In genomic region chr15:82848201-82848993, GRCh38 we compare ENCODE assay signal across 20 cellular contexts. TPM values are rescaled to one million over a fixed set of nuclear protein-coding genes. Genes with fewer than 3 reads are reported as not detected.
"Had no signal": no experiment of that assay in that cellular context is flagged by ENCODE, and none has a peak within 500 bp of the region (broad histone marks: within the 10 kb centered on the region; RNA-seq: fewer than 3 reads in every experiment).

No MANE protein-coding gene starts in this region.

- H3K27me3 ChIP-seq: esophagus squamous epithelium, gastroesophageal sphincter, upper lobe of left lung had no signal

- DNase-seq: activated CD4-positive, alpha-beta T cell treated with anti-CD3 and anti-CD28 coated beads for 1 hour; activated naive CD8-positive, alpha-beta T cell treated with anti-CD3 and anti-CD28 coated beads for 36 hours; esophagus squamous epithelium; left cardiac atrium; naive thymus-derived CD4-positive, alpha-beta T cell; retina; stimulated activated CD4-positive, alpha-beta T cell treated with anti-CD3 and anti-CD28 coated beads, Interleukin-2, amount 100 ng/mL, for 48 hours; stimulated activated CD8-positive, alpha-beta memory T cell treated with anti-CD3 and anti-CD28 coated beads, Interleukin-4, amount 100 ng/mL, for 48 hours; stimulated activated naive B cell treated with anti-CD40 and anti-IgM and Interleukin-4, amounts not matched to agents 10 μg/mL and 1 μg/mL and 100 μg/mL, for 72 hours had no signal

- H3K27ac Mint-ChIP-seq: activated naive CD8-positive, alpha-beta T cell treated with anti-CD3 and anti-CD28 coated beads for 36 hours; activated T-helper 1 cell treated with anti-CD3 and anti-CD28 coated beads, Interleukin-12 subunit alpha, Interleukin-12 subunit beta, Interleukin-2, Interleukin-4 antibody, amounts not matched to agents 30 ng/mL and 10 ng/mL and 1 ng/mL, durations not matched to agents 14 hours and 24 hours and 36 hours; naive thymus-derived CD4-positive, alpha-beta T cell had no signal

- H3K27ac ChIP-seq: coronary artery, esophagus squamous epithelium, thoracic aorta, upper lobe of left lung had no signal

- H3K4me3 ChIP-seq: coronary artery, esophagus squamous epithelium, gastroesophageal sphincter, thoracic aorta had no signal

- H3K9me3 ChIP-seq: esophagus squamous epithelium, gastroesophageal sphincter, thoracic aorta, upper lobe of left lung had no signal

- H3K27me3 Mint-ChIP-seq: stimulated activated naive B cell treated with anti-CD40 and anti-IgM and Interleukin-4, amounts not matched to agents 10 μg/mL and 1 μg/mL and 100 μg/mL, for 72 hours had no signal

- H3K36me3 ChIP-seq: thoracic aorta, upper lobe of left lung had no signal

- H3K4me3 Mint-ChIP-seq: activated naive CD8-positive, alpha-beta T cell treated with anti-CD3 and anti-CD28 coated beads for 36 hours; activated T-helper 1 cell treated with anti-CD3 and anti-CD28 coated beads, Interleukin-12 subunit alpha, Interleukin-12 subunit beta, Interleukin-2, Interleukin-4 antibody, amounts not matched to agents 30 ng/mL and 10 ng/mL and 1 ng/mL, durations not matched to agents 14 hours and 24 hours and 36 hours; naive thymus-derived CD4-positive, alpha-beta T cell; neural crest cell; stimulated activated naive B cell treated with anti-CD40 and anti-IgM and Interleukin-4, amounts not matched to agents 10 μg/mL and 1 μg/mL and 100 μg/mL, for 72 hours had no signal

- H3K9me3 Mint-ChIP-seq: activated naive CD8-positive, alpha-beta T cell treated with anti-CD3 and anti-CD28 coated beads for 36 hours; activated T-helper 1 cell treated with anti-CD3 and anti-CD28 coated beads, Interleukin-12 subunit alpha, Interleukin-12 subunit beta, Interleukin-2, Interleukin-4 antibody, amounts not matched to agents 30 ng/mL and 10 ng/mL and 1 ng/mL, durations not matched to agents 14 hours and 24 hours and 36 hours; neural crest cell; stimulated activated naive B cell treated with anti-CD40 and anti-IgM and Interleukin-4, amounts not matched to agents 10 μg/mL and 1 μg/mL and 100 μg/mL, for 72 hours had no signal

RNA-seq across cellular contexts. Expression of gene FSD2, which starts 42.5 kb away (rescaled TPM):
- total RNA-seq: activated naive CD8-positive, alpha-beta T cell treated with anti-CD3 and anti-CD28 coated beads for 36 hours; activated T-helper 1 cell treated with anti-CD3 and anti-CD28 coated beads, Interleukin-12 subunit alpha, Interleukin-12 subunit beta, Interleukin-2, Interleukin-4 antibody, amounts not matched to agents 30 ng/mL and 10 ng/mL and 1 ng/mL, durations not matched to agents 14 hours and 24 hours and 36 hours; bronchial epithelial cell; esophagus squamous epithelium; gastroesophageal sphincter; mesenteric fat pad; naive thymus-derived CD4-positive, alpha-beta T cell; neural crest cell; omental fat pad; posterior vena cava; T-helper 2 cell treated with Interferon-gamma antibody and Interleukin-4, amounts not matched to agents 100 ng/mL and 5 ng/mL, for 36 hours; thoracic aorta had no signal
